ENCODE assay signal across 13 cellular contexts in genomic region chr1:228737613-228738012, GRCh38. TPM values are rescaled to one million over a fixed set of nuclear protein-coding genes. Genes with fewer than 3 reads are reported as not detected.
DNase-seq lines count a peak whose midpoint lies in the region; ATAC-seq and TF ChIP-seq lines count a peak whose summit lies in the region.
"Had no signal": no experiment of that assay in that cellular context is flagged by ENCODE, and none has a peak within 500 bp of the region (broad histone marks: within the 10 kb centered on the region; RNA-seq: fewer than 3 reads in every experiment).

No MANE protein-coding gene starts in this region.

- DNase-seq in left ventricle myocardium inferior (no peak), left ventricle myocardium superior (no peak), hepatocyte (ENCODE audit: low spot score) (no peak), prostate gland (ENCODE audit: low spot score) (no peak), aorta (no peak), GM23338 (ENCODE audit: low spot score) (no peak)
- DNase-seq in stimulated activated CD4-positive, alpha-beta T cell treated with anti-CD3 and anti-CD28 coated beads, Interleukin-4, amount 100 ng/mL, for 4 hours, result no peak
- no peak for DNase-seq in stimulated activated CD4-positive, alpha-beta T cell treated with anti-CD3 and anti-CD28 coated beads, Interleukin-1b, Interleukin-23, amount 100 ng/mL, for 48 hours
- DNase-seq: activated CD4-positive, alpha-beta T cell treated with anti-CD3 and anti-CD28 coated beads for 1 hour; activated naive CD8-positive, alpha-beta T cell treated with anti-CD3 and anti-CD28 coated beads, Interleukin-2, amount 10 ng/mL, durations not matched to agents 7 days and 5 days; left lung; stimulated activated naive CD8-positive, alpha-beta T cell treated with anti-CD3 and anti-CD28 coated beads, Interleukin-15, Interleukin-2, amounts not matched to agents 100 U/mL and 50 U/mL, for 24 hours had no signal

- no peak overlapping the region for H3K27ac Mint-ChIP-seq in GM23338

- TF ChIP-seq CTCF in left ventricle myocardium inferior (IDR thresholded peaks at IDR 0.05; ENCODE audit: borderline replicate concordance) (no peak), hepatocyte (IDR thresholded peaks at IDR 0.05; ENCODE audit: poor library complexity) (no peak), prostate gland (IDR thresholded peaks at IDR 0.05) (no peak), GM23338 (conservative IDR thresholded peaks at IDR 0.05; ENCODE audit: low read depth in 2 of 2) (no peak)

- H4K20me1 ChIP-seq in hepatocyte (ENCODE audit: insufficient read depth, poor library complexity, severe bottlenecking) (peaks cover 39% of the 10 kb centered on the region), GM23338 (replicated peaks; ENCODE audit: insufficient read depth) (no peaks in the 10 kb centered on the region)

- no peaks in the 10 kb centered on the region; the same call in 2 of the 3 replicates for H3K9me3 Mint-ChIP-seq in GM23338
- H3K9me3 Mint-ChIP-seq: activated naive CD8-positive, alpha-beta T cell treated with anti-CD3 and anti-CD28 coated beads, Interleukin-2, amount 10 ng/mL, durations not matched to agents 7 days and 5 days had no signal

- TF ChIP-seq POLR2A in prostate gland (IDR thresholded peaks at IDR 0.05), result no peak

- H3K9me2 ChIP-seq in hepatocyte (replicated peaks; ENCODE audit: insufficient read depth) (no peaks in the 10 kb centered on the region), GM23338 (ENCODE audit: insufficient read depth) (no peaks in the 10 kb centered on the region)

- 24% methylated on average over 8 of the region's 8 CpGs for WGBS in hepatocyte (ENCODE audit: low lambda C conversion rate, missing lambda C conversion rate)
- WGBS in prostate gland, result 52% methylated on average over 8 of the region's 8 CpGs
- 27 to 30% methylated on average over 8 of the region's 8 CpGs for WGBS in aorta, 2 donors

- intact Hi-C loops in left ventricle myocardium inferior (cut with micrococcal nuclease), result loop anchor here (10.0 kb wide), 1 partner anchor 417 kb away; no protein-coding TSS in a partner anchor
- intact Hi-C loops in left ventricle myocardium superior (cut with micrococcal nuclease), result no loop called here
- intact Hi-C loops in prostate gland (cut with DNase I), result loop anchor here (5.0 kb wide), 2 partner anchors 280 to 380 kb away; no protein-coding TSS in a partner anchor
- intact Hi-C loops in aorta (cut with DNase I), result loop anchor here (2.0 to 5.0 kb wide), 6 partner anchors 69 to 350 kb away; no protein-coding TSS in a partner anchor

- H3K4me2 ChIP-seq in hepatocyte (peak overlapping the region; percentile 87), GM23338 (no peak overlapping the region; the same call in 1 of the 2 replicates)
- H3K4me2 ChIP-seq: KMS-11 had no signal

- H3K79me2 ChIP-seq in hepatocyte, result peaks cover 77% of the 10 kb centered on the region
- no peaks in the 10 kb centered on the region for H3K79me2 ChIP-seq in GM23338 (replicated peaks; ENCODE audit: insufficient read depth)

- H3K36me3 ChIP-seq in left ventricle myocardium inferior (peaks cover 11% of the 10 kb centered on the region), hepatocyte (replicated peaks; ENCODE audit: insufficient read depth, low read depth) (no peaks in the 10 kb centered on the region), prostate gland (no peaks in the 10 kb centered on the region), aorta (ENCODE audit: control insufficient read depth in 1 of 2, insufficient read depth in 2 of 2, low read length in 1 of 2) (peaks cover 0 to 1% of the 10 kb centered on the region in 2 donors), GM23338 (ENCODE audit: insufficient read depth) (no peaks in the 10 kb centered on the region)

- H3K36me3 Mint-ChIP-seq in GM23338 (ENCODE audit: low read depth), result peaks cover 4% of the 10 kb centered on the region; the same call in 2 of the 3 replicates

- peaks cover 23% of the 10 kb centered on the region for H3K27me3 Mint-ChIP-seq in GM23338 (ENCODE audit: insufficient read depth, low read depth, poor library complexity)

- no peak for ATAC-seq in left ventricle myocardium superior
- ATAC-seq in aorta (ENCODE audit: low FRiP score), result no peak
- no peak for ATAC-seq in GM23338
- ATAC-seq: left lung; stimulated activated naive CD8-positive, alpha-beta T cell treated with anti-CD3 and anti-CD28 coated beads, Interleukin-15, Interleukin-2, amounts not matched to agents 100 U/mL and 50 U/mL, for 24 hours had no signal

- H3K9me3 ChIP-seq in left ventricle myocardium inferior (replicated peaks) (no peaks in the 10 kb centered on the region), hepatocyte (ENCODE audit: low read depth) (no peaks in the 10 kb centered on the region), prostate gland (no peaks in the 10 kb centered on the region), aorta (ENCODE audit: control insufficient read depth, low read length) (no peaks in the 10 kb centered on the region)
- H3K9me3 ChIP-seq: left lung had no signal

- H3K4me3 Mint-ChIP-seq in GM23338, result no peak overlapping the region

- peak overlapping the region; percentile 89 for H3K4me3 ChIP-seq in left ventricle myocardium inferior
- H3K4me3 ChIP-seq in hepatocyte, result peak overlapping the region; percentile 74
- H3K4me3 ChIP-seq in prostate gland, result peak overlapping the region; percentile 83 to 90
- peak overlapping the region; percentile 85 to 98 for H3K4me3 ChIP-seq in aorta (ENCODE audit: low read length in 2 of 2)
- H3K4me3 ChIP-seq in GM23338, result no peak overlapping the region

- H3F3A ChIP-seq in GM23338 (replicated peaks; ENCODE audit: low read depth), result no peaks in the 10 kb centered on the region; the same call in 1 of the 2 replicates

- H3K27ac ChIP-seq in left ventricle myocardium inferior (replicated peaks) (peak overlapping the region; percentile 93), hepatocyte (peak overlapping the region; percentile 100), prostate gland (peak overlapping the region; percentile 90 to 94), aorta (ENCODE audit: low read depth in 1 of 2, low read length in 2 of 2) (peak overlapping the region; percentile 21 to 36), GM23338 (ENCODE audit: low read depth) (no peak overlapping the region)
- H3K27ac ChIP-seq: KMS-11 had no signal

- peaks cover 37% of the 10 kb centered on the region for H3K4me1 ChIP-seq in left ventricle myocardium inferior
- H3K4me1 ChIP-seq in hepatocyte (ENCODE audit: insufficient read depth), result peaks cover 24% of the 10 kb centered on the region
- peaks cover 3% of the 10 kb centered on the region for H3K4me1 ChIP-seq in prostate gland (replicated peaks)
- H3K4me1 ChIP-seq in aorta (ENCODE audit: control insufficient read depth in 1 of 2, insufficient read depth in 2 of 2, low read length in 2 of 2), result peaks cover 2 to 10% of the 10 kb centered on the region in 2 donors
- H3K4me1 ChIP-seq in GM23338 (ENCODE audit: insufficient read depth), result peaks cover 14% of the 10 kb centered on the region

- no peak overlapping the region for H2AFZ ChIP-seq in hepatocyte
- H2AFZ ChIP-seq in GM23338, result no peak overlapping the region

- peaks cover 11% of the 10 kb centered on the region; the same call in 2 of the 3 replicates for H3K4me1 Mint-ChIP-seq in GM23338

- no peaks in the 10 kb centered on the region for H3K27me3 ChIP-seq in left ventricle myocardium inferior (ENCODE audit: low read depth)
- no peaks in the 10 kb centered on the region for H3K27me3 ChIP-seq in hepatocyte
- H3K27me3 ChIP-seq in prostate gland (replicated peaks; ENCODE audit: insufficient read depth), result no peaks in the 10 kb centered on the region
- H3K27me3 ChIP-seq in aorta (ENCODE audit: control insufficient read depth in 1 of 2, insufficient read depth in 2 of 2, low read length in 1 of 2), result no peaks in the 10 kb centered on the region
- H3K27me3 ChIP-seq in GM23338 (ENCODE audit: insufficient read depth), result peaks cover 51% of the 10 kb centered on the region

TF ChIP-seq in GM23338, 12 proteins besides CTCF, POLR2A, EP300 and RAD21 (continues in another document):
- TF ChIP-seq NANOG (IDR thresholded peaks at IDR 0.05; ENCODE audit: borderline replicate concordance), result no peak
- no peak for TF ChIP-seq STAT1 (IDR thresholded peaks at IDR 0.05; ENCODE audit: unreplicated experiment)
- TF ChIP-seq EZH2phosphoT487 (IDR thresholded peaks at IDR 0.05; ENCODE audit: unreplicated experiment), result no peak
- no peak for TF ChIP-seq ETS1 (IDR thresholded peaks at IDR 0.05)
- no peak for TF ChIP-seq ZNF331 (CRISPR knock-in tag; IDR thresholded peaks at IDR 0.05; ENCODE audit: low read depth)

RNA-seq across cellular contexts. Expression of gene RHOU, which starts 2.3 kb away (rescaled TPM):
- total RNA-seq in left ventricle myocardium inferior (5.1 TPM), left ventricle myocardium superior (4.4 TPM), hepatocyte (122 and 124 TPM in 2 replicates), prostate gland (10 to 100 TPM; 39.6 to 75.9 TPM), aorta (10 to 100 TPM; 30.3 to 32.5 TPM)
- polyA plus RNA-seq in hepatocyte (70.5 and 72.5 TPM in 2 replicates), aorta (10 to 100 TPM; 15.4 to 37.3 TPM), GM23338 (2016; fragmentation: Nextera tagmentation; extraction: Ambion mirVana) (0.64 and 0.95 TPM in 2 replicates)
- 3.7 and 4.4 TPM in 2 replicates for total RNA-seq in GM23338 (2014; rRNA removed; shearing (Covaris generic))
